Comparison of ENCODE assay signal across 28 cellular contexts in the genomic region with DNA sequence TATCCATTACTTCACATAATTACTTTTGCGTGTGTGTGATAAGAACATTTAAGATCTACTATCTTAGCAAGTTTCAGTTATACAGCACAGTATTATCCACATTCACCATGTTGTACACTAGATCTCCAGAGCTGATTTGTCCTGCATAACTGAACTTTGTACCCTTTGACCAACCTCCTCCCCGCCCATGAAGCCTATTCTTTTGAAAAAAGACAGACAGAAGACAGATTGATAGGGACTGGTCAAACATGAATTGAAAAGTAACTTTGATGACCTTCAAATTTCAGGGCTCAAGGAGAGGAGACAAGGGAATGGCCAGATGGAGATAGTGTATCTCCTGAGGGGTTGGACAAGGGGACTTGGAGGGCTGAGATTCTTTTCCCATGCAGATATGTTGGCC.
"Had no signal": no experiment of that assay in that cellular context is flagged by ENCODE, and none has a peak within 500 bp of the region (broad histone marks: within the 10 kb centered on the region; RNA-seq: fewer than 3 reads in every experiment).

No MANE protein-coding gene starts in this region.

- ATAC-seq: left cardiac atrium; left lung; lower lobe of right lung; natural killer cell; sciatic nerve; stimulated activated effector memory CD8-positive, alpha-beta T cell treated with anti-CD3 and anti-CD28 coated beads, Interleukin-12 subunit alpha, Interleukin-12 subunit beta, amount 100 ng/mL, for 72 hours; upper lobe of right lung had no signal

- H3K36me3 ChIP-seq: left lung, lower lobe of right lung, neural progenitor cell, neutrophil, ovary, right atrium auricular region, spleen, suprapubic skin, thoracic aorta, tibial artery, upper lobe of right lung had no signal

- H3K9me3 ChIP-seq: lower lobe of right lung, neutrophil, ovary, suprapubic skin, thoracic aorta, upper lobe of right lung had no signal

- H3K4me3 ChIP-seq: left lung, lower lobe of right lung, neural progenitor cell, ovary, right atrium auricular region, skin epidermis, spleen, suprapubic skin, thoracic aorta, tibial artery, upper lobe of right lung had no signal

- H3K4me2 ChIP-seq: neural progenitor cell had no signal

- H2AFZ ChIP-seq: neural progenitor cell had no signal

- H3K9ac ChIP-seq: neural progenitor cell had no signal

- H3K27me3 ChIP-seq: left lung, neural progenitor cell, ovary, right atrium auricular region, suprapubic skin, upper lobe of right lung had no signal

- H3K27ac ChIP-seq: left lung, lower lobe of right lung, neural progenitor cell, neutrophil, ovary, right atrium auricular region, skin epidermis, spleen, suprapubic skin, thoracic aorta, tibial artery, upper lobe of right lung had no signal

- H3K4me1 ChIP-seq: left lung, lower lobe of right lung, neural progenitor cell, right atrium auricular region, spleen, suprapubic skin, tibial artery, upper lobe of right lung had no signal

- FAIRE-seq: keratinocyte, urothelium cell line had no signal

- DNase-seq: hippocampal formation; kidney glomerular epithelial cell; left cardiac atrium; left lung; lower lobe of right lung; mammary epithelial cell; mesenchymal stem cell; naive B cell; natural killer cell; nephron progenitor cell; occipital lobe; ovary; spleen; stimulated activated CD4-positive, alpha-beta T cell treated with anti-CD3 and anti-CD28 coated beads, Interleukin-4, amount 100 ng/mL, for 24 hours; stimulated activated naive CD4-positive, alpha-beta T cell; tibial artery; trophoblast cell; upper lobe of right lung had no signal
